Comparison of ENCODE assay signal across 13 cellular contexts in genomic region chr7:3244241-3244814, GRCh38. TPM values are rescaled to one million over a fixed set of nuclear protein-coding genes. Genes with fewer than 3 reads are reported as not detected.
DNase-seq lines count a peak whose midpoint lies in the region; ATAC-seq and TF ChIP-seq lines count a peak whose summit lies in the region.
"Had no signal": no experiment of that assay in that cellular context is flagged by ENCODE, and none has a peak within 500 bp of the region (broad histone marks: within the 10 kb centered on the region; RNA-seq: fewer than 3 reads in every experiment).

No MANE protein-coding gene starts in this region.

- H3K9me3 Mint-ChIP-seq in progenitor cell of endocrine pancreas (ENCODE audit: low read depth), result peaks cover 8% of the 10 kb centered on the region

- H3K9me2 ChIP-seq in GM23248 (ENCODE audit: insufficient read depth), result no peaks in the 10 kb centered on the region
- no peaks in the 10 kb centered on the region for H3K9me2 ChIP-seq in PC-9 (ENCODE audit: insufficient read depth)

- H3K9ac ChIP-seq in GM23248, result no peak overlapping the region

- ATAC-seq in HG03354 (IDR thresholded peaks at IDR 0.05; ENCODE audit: poor library complexity, severe bottlenecking, unreplicated experiment), result no peak
- ATAC-seq in HG03439 (IDR thresholded peaks at IDR 0.05; ENCODE audit: unreplicated experiment), result no peak

- no peaks in the 10 kb centered on the region for H4K20me1 ChIP-seq in GM23248 (ENCODE audit: insufficient read depth)
- H4K20me1 ChIP-seq in PC-9 (ENCODE audit: insufficient read depth), result no peaks in the 10 kb centered on the region

- H3K4me1 ChIP-seq in GM23248 (ENCODE audit: insufficient read depth) (no peaks in the 10 kb centered on the region), PC-9 (replicated peaks; ENCODE audit: insufficient read depth) (peaks cover 39% of the 10 kb centered on the region)

- H3K27me3 Mint-ChIP-seq in progenitor cell of endocrine pancreas, result peaks cover 7% of the 10 kb centered on the region
- H3K27me3 Mint-ChIP-seq: activated naive CD8-positive, alpha-beta T cell treated with anti-CD3 and anti-CD28 coated beads for 36 hours; type B pancreatic cell had no signal

- no peak overlapping the region for H3K27ac ChIP-seq in GM23248
- H3K27ac ChIP-seq in PC-9, result peak overlapping the region; percentile 64

- peaks cover 27% of the 10 kb centered on the region for H3K4me1 Mint-ChIP-seq in progenitor cell of endocrine pancreas (ENCODE audit: low read depth)
- H3K4me1 Mint-ChIP-seq: activated naive CD8-positive, alpha-beta T cell treated with anti-CD3 and anti-CD28 coated beads for 36 hours had no signal

- H3K36me3 Mint-ChIP-seq in progenitor cell of endocrine pancreas (ENCODE audit: insufficient read depth), result peaks cover 4% of the 10 kb centered on the region
- H3K36me3 Mint-ChIP-seq: activated naive CD8-positive, alpha-beta T cell treated with anti-CD3 and anti-CD28 coated beads for 36 hours; type B pancreatic cell had no signal

- H3K4me2 ChIP-seq in GM23248 (ENCODE audit: unreplicated experiment) (no peak overlapping the region), PC-9 (peak overlapping the region; percentile 72)

- peak overlapping the region; percentile 68 for H3K27ac Mint-ChIP-seq in progenitor cell of endocrine pancreas
- H3K27ac Mint-ChIP-seq: activated naive CD8-positive, alpha-beta T cell treated with anti-CD3 and anti-CD28 coated beads for 36 hours had no signal

- H3K36me3 ChIP-seq in GM23248 (ENCODE audit: low read depth) (no peaks in the 10 kb centered on the region), PC-9 (ENCODE audit: low read depth) (no peaks in the 10 kb centered on the region)

- no peak for TF ChIP-seq CTCF in PC-9 (conservative IDR thresholded peaks at IDR 0.05)
- no peak for TF ChIP-seq CTCF in epithelial cell of esophagus (IDR thresholded peaks at IDR 0.05; ENCODE audit: insufficient read depth, low read depth, low read length, missing control alignments)
- no peak for TF ChIP-seq CTCF in progenitor cell of endocrine pancreas (IDR thresholded peaks at IDR 0.05; ENCODE audit: unreplicated experiment)

- H3K9me3 ChIP-seq in GM23248 (ENCODE audit: low read depth) (no peaks in the 10 kb centered on the region), PC-9 (ENCODE audit: insufficient read depth, low read depth) (peaks cover 11% of the 10 kb centered on the region; the same call in 1 of the 2 replicates)

- intact Hi-C loops in PC-9 (cut with micrococcal nuclease; ENCODE audit: unreplicated experiment), result loop anchor here (1.0 kb wide), 2 partner anchors 29 to 50 kb away; no protein-coding TSS in a partner anchor

- no peaks in the 10 kb centered on the region for H3K79me2 ChIP-seq in GM23248 (ENCODE audit: insufficient read depth)
- H3K79me2 ChIP-seq in PC-9 (ENCODE audit: low read depth), result no peaks in the 10 kb centered on the region

- WGBS in GM23248 (ENCODE audit: low coverage in 1 of 2, low lambda C conversion rate in 2 of 2, missing lambda C conversion rate in 2 of 2), 2 experiments, result 35 to 39% methylated on average over 7 of the region's 7 CpGs

- in situ Hi-C loops in GM23248 (cut with MboI), result no loop called here

- POLR2A ChIA-PET in PC-9 (lab: Charles Lee; ENCODE audit: unreplicated experiment), result interaction anchor here (0.5 to 0.7 kb wide), 3 partner anchors 75 to 905 kb away, joined by 3 to 9 read pairs (median 5); no protein-coding TSS in a partner anchor

- BruUV-seq in PC-9 (replicated peaks; lab: Mats Ljungman, UMichigan), result no TSS peak

- H3K27me3 ChIP-seq in GM23248 (replicated peaks; ENCODE audit: insufficient read depth) (no peaks in the 10 kb centered on the region), PC-9 (ENCODE audit: insufficient read depth, low read depth) (no peaks in the 10 kb centered on the region)

- no peak overlapping the region for H3K4me3 Mint-ChIP-seq in progenitor cell of endocrine pancreas (ENCODE audit: low read depth)
- H3K4me3 Mint-ChIP-seq: activated naive CD8-positive, alpha-beta T cell treated with anti-CD3 and anti-CD28 coated beads for 36 hours; type B pancreatic cell had no signal

- H3F3A ChIP-seq in GM23248 (ENCODE audit: insufficient read depth) (no peaks in the 10 kb centered on the region), PC-9 (ENCODE audit: insufficient read depth, low read depth) (peaks cover 35% of the 10 kb centered on the region)

- H3K4me3 ChIP-seq in GM23248, result no peak overlapping the region
- H3K4me3 ChIP-seq in PC-9, result peak overlapping the region; percentile 36; the same call in 1 of the 2 replicates
- H3K4me3 ChIP-seq in epithelial cell of esophagus (ENCODE audit: low read length), result no peak overlapping the region

- H2AFZ ChIP-seq in GM23248, result no peak overlapping the region
- peak overlapping the region; percentile 53; the same call in 1 of the 2 replicates for H2AFZ ChIP-seq in PC-9

- DNase-seq in GM23248 (peak; percentile 33), PC-9 (peak; percentile 71 to 95), epithelial cell of esophagus (ENCODE audit: low read depth) (peak; percentile 61), progenitor cell of endocrine pancreas (ENCODE audit: low spot score, unreplicated experiment) (no peak), anterior cingulate cortex (lab: John Stamatoyannopoulos, UW) (no peak)
- DNase-seq: activated CD4-positive, alpha-beta T cell treated with anti-CD3 and anti-CD28 coated beads, Interleukin-2, amount 50 U/mL, for 4 hours; activated naive CD8-positive, alpha-beta T cell treated with anti-CD3 and anti-CD28 coated beads for 36 hours; DND-41; kidney; MV-4-11 had no signal

- CTCF ChIA-PET in PC-9 (lab: Charles Lee), result interaction anchor here (0.6 kb wide), 1 partner anchor 1174 kb away, joined by 5 read pairs; no protein-coding TSS in a partner anchor

RNA-seq across cellular contexts. Expression of gene SDK1, which starts 56.7 kb away (rescaled TPM):
- total RNA-seq in GM23248 (2014; rRNA removed; shearing (Covaris generic)), result not detected in 2 replicates
- not detected in 2 replicates for polyA plus RNA-seq in GM23248 (2016; fragmentation: Nextera tagmentation; extraction: Ambion mirVana)
- total RNA-seq in PC-9 (2021) (not detected in 2 replicates), progenitor cell of endocrine pancreas (37.6 and 39.6 TPM in 2 replicates)

Comparison
In these comparisons a context has a peak if more than half of its experiments do, and no peak if none do; other contexts are left out.
1. DNase-seq: peak in GM23248 (single experiment), PC-9 (2 of 2) and epithelial cell of esophagus (single experiment); none in progenitor cell of endocrine pancreas (single experiment) and anterior cingulate cortex (0 of 58).
2. RNA of gene SDK1, which starts 56.7 kb away (total RNA-seq): 37.6 to 39.6 TPM in progenitor cell of endocrine pancreas; not detected in PC-9 and not detected in GM23248; every median in the first group is over 10 times any median in the second.